12 cellular contexts compared by ENCODE assay signal in genomic region chr20:6704132-6704861, GRCh38.
DNase-seq lines count a peak whose midpoint lies in the region; ATAC-seq and TF ChIP-seq lines count a peak whose summit lies in the region.
"Had no signal": no experiment of that assay in that cellular context is flagged by ENCODE, and none has a peak within 500 bp of the region (broad histone marks: within the 10 kb centered on the region; RNA-seq: fewer than 3 reads in every experiment).

No MANE protein-coding gene starts in this region.

- BruUV-seq in PC-3 (replicated peaks; lab: Mats Ljungman, UMichigan), result no TSS peak

- CTCF ChIA-PET in PC-3 (lab: Charles Lee), result no interaction called here

- peak overlapping the region; percentile 71 for H3K9ac ChIP-seq in PC-3 (ENCODE audit: low read length)

- no peaks in the 10 kb centered on the region for H3K9me2 ChIP-seq in PC-3 (replicated peaks; ENCODE audit: low read length)

- no peaks in the 10 kb centered on the region for H3K9me3 ChIP-seq in PC-3 (ENCODE audit: low read length)

- peaks cover 64% of the 10 kb centered on the region for H3K4me1 Mint-ChIP-seq in osteocyte (ENCODE audit: unreplicated experiment)

- H3K27ac Mint-ChIP-seq in osteocyte (ENCODE audit: unreplicated experiment), result peak overlapping the region; percentile 87

- no peak for TF ChIP-seq CTCF in AG10803 (conservative IDR thresholded peaks at IDR 0.05; ENCODE audit: low read length)
- TF ChIP-seq CTCF in PC-3 (conservative IDR thresholded peaks at IDR 0.05; ENCODE audit: low read depth, low read length), result no peak
- no peak for TF ChIP-seq CTCF in fibroblast of villous mesenchyme (IDR thresholded peaks at IDR 0.05; ENCODE audit: insufficient read depth, low read depth, low read length)
- TF ChIP-seq CTCF in osteocyte (IDR thresholded peaks at IDR 0.05), result no peak

- H3K27ac ChIP-seq in PC-3 (ENCODE audit: low read length), result peak overlapping the region; percentile 94

- H3K4me3 Mint-ChIP-seq in osteocyte (ENCODE audit: unreplicated experiment), result no peak overlapping the region

- no peaks in the 10 kb centered on the region for H3K9me3 Mint-ChIP-seq in osteocyte (ENCODE audit: unreplicated experiment)

- POLR2A ChIA-PET in PC-3 (lab: Charles Lee; ENCODE audit: unreplicated experiment), result no interaction called here

- intact Hi-C loops in PC-3 (cut with micrococcal nuclease), result no loop called here

- H3K27me3 ChIP-seq in PC-3 (ENCODE audit: low read length), result no peaks in the 10 kb centered on the region

- H2AFZ ChIP-seq in PC-3 (ENCODE audit: low read length), result peak overlapping the region; percentile 57

- H3K4me3 ChIP-seq in AG10803 (ENCODE audit: low read length) (no peak overlapping the region), PC-3 (ENCODE audit: low read length) (no peak overlapping the region), fibroblast of villous mesenchyme (ENCODE audit: low read depth, low read length) (no peak overlapping the region)

- no peaks in the 10 kb centered on the region for H3K27me3 Mint-ChIP-seq in osteocyte (ENCODE audit: unreplicated experiment)

- H3K4me1 ChIP-seq in PC-3 (ENCODE audit: insufficient read depth, low read length), result peaks cover 77% of the 10 kb centered on the region

- H3K79me2 ChIP-seq in PC-3 (ENCODE audit: low read length), result no peaks in the 10 kb centered on the region

- no peaks in the 10 kb centered on the region for H3K36me3 ChIP-seq in PC-3 (ENCODE audit: low read depth, low read length)

- H4K20me1 ChIP-seq in PC-3 (ENCODE audit: low read length), result no peaks in the 10 kb centered on the region

- peak; percentile 51 for ATAC-seq in PC-3

- peak; percentile 64 for DNase-seq in AG10803 (ENCODE audit: low read depth)
- DNase-seq in PC-3, result peak; percentile 89
- DNase-seq in fibroblast of villous mesenchyme (ENCODE audit: low read depth), result peak; percentile 60
- DNase-seq in osteocyte (ENCODE audit: extremely low spot score, unreplicated experiment), result no peak
- DNase-seq in NCI-H69 (lab: John Stamatoyannopoulos, UW), result no peak
- DNase-seq in NCI-H128 (lab: John Stamatoyannopoulos, UW; ENCODE audit: unreplicated experiment), result no peak
- no peak for DNase-seq in COR-L47 (lab: John Stamatoyannopoulos, UW)
- no peak for DNase-seq in NK-92 treated with Interleukin-12 subunit alpha and Interleukin-12 subunit beta, amount 100 ng/mL, for 24 hours (lab: John Stamatoyannopoulos, UW)
- DNase-seq: activated naive CD4-positive, alpha-beta T cell; NCI-H2171; stimulated activated CD4-positive, alpha-beta T cell treated with anti-CD3 and anti-CD28 coated beads, Interleukin-12 subunit alpha, Interleukin-12 subunit beta, amount 100 ng/mL, for 4 hours; T1000 had no signal

- no peaks in the 10 kb centered on the region for H3F3A ChIP-seq in PC-3 (ENCODE audit: low read length, unreplicated experiment)

- no peaks in the 10 kb centered on the region for H3K36me3 Mint-ChIP-seq in osteocyte (ENCODE audit: unreplicated experiment)

- peak overlapping the region; percentile 59 for H3K4me2 ChIP-seq in PC-3 (ENCODE audit: low read length)

Comparison
In these comparisons a context has a peak if more than half of its experiments do, and no peak if none do; other contexts are left out.
1. DNase-seq: peak in AG10803 (single experiment), PC-3 (single experiment) and fibroblast of villous mesenchyme (single experiment); none in osteocyte (single experiment), NCI-H69 (single experiment), NCI-H128 (single experiment), COR-L47 (single experiment) and NK-92 treated with Interleukin-12 subunit alpha and Interleukin-12 subunit beta, amount 100 ng/mL, for 24 hours (single experiment).